Comparison of ENCODE assay signal across 37 cellular contexts in genomic region chr6:116966675-116967576, GRCh38.
"Had no signal": no experiment of that assay in that cellular context is flagged by ENCODE, and none has a peak within 500 bp of the region (broad histone marks: within the 10 kb centered on the region; RNA-seq: fewer than 3 reads in every experiment).

No MANE protein-coding gene starts in this region.

- H3K4me1 ChIP-seq: adrenal gland, body of pancreas, breast epithelium had no signal

- DNase-seq: activated B cell treated with CpG ODN at 0.5 μM for 24 hours; activated CD4-positive, alpha-beta memory T cell treated with anti-CD3 and anti-CD28 coated beads for 36 hours; activated CD4-positive, alpha-beta T cell treated with anti-CD3 and anti-CD28 coated beads for 36 hours; activated CD4-positive, alpha-beta T cell treated with anti-CD3 and anti-CD28 coated beads for 48 hours; activated CD4-positive, alpha-beta T cell treated with anti-CD3 and anti-CD28 coated beads, Interleukin-2, amount 50 U/mL, for 1 hour; activated CD4-positive, alpha-beta T cell treated with anti-CD3 and anti-CD28 coated beads, Interleukin-2, amount 50 U/mL, for 4 hours; activated CD4-positive, CD25-positive, alpha-beta regulatory T cell treated with anti-CD3 and anti-CD28 coated beads, Interleukin-2, amount 50 U/mL, for 72 hours; activated CD8-positive, alpha-beta memory T cell treated with anti-CD3 and anti-CD28 coated beads, Interleukin-2, amount 50 U/mL, for 4 hours; activated CD8-positive, alpha-beta T cell treated with anti-CD3 and anti-CD28 coated beads for 36 hours; activated effector memory CD4-positive, alpha-beta T cell treated with anti-CD3 and anti-CD28 coated beads, Interleukin-2, amount 50 U/mL, for 16 hours; activated gamma-delta T cell treated with Interleukin-2 at 50 U/mL for 16 hours; activated naive CD4-positive, alpha-beta T cell; activated naive CD4-positive, alpha-beta T cell treated with anti-CD3 and anti-CD28 coated beads for 36 hours; activated naive CD4-positive, alpha-beta T cell treated with anti-CD3 and anti-CD28 coated beads, Interleukin-2, amount 50 U/mL, for 16 hours; activated naive CD8-positive, alpha-beta T cell treated with anti-CD3 and anti-CD28 coated beads for 36 hours; activated T-cell treated with anti-CD3 and anti-CD28 coated beads for 4 hours; activated T-cell treated with anti-CD3 and anti-CD28 coated beads, Interleukin-2, amount 50 U/mL, for 1 hour; activated T-cell treated with anti-CD3 and anti-CD28 coated beads, Interleukin-2, amount 50 U/mL, for 4 hours; activated T-cell treated with anti-CD3 and anti-CD28 coated beads, Interleukin-2, amount 50 U/mL, for 72 hours; adrenal gland; amniotic stem cell; aorta; body of pancreas; brain microvascular endothelial cell; caudate nucleus; cerebellar nuclear complex; SW 1271; T-helper 1 cell; T-helper 2 cell; T-helper 9 cell had no signal

- H3K36me3 ChIP-seq: adrenal gland, brain microvascular endothelial cell, breast epithelium, cardiac muscle cell had no signal

- FAIRE-seq: astrocyte, TTC549 had no signal

- H3K27ac ChIP-seq: adrenal gland, body of pancreas, brain microvascular endothelial cell, breast epithelium, cardiac muscle cell, VCaP had no signal

- H3K9me3 ChIP-seq: adrenal gland, body of pancreas, breast epithelium had no signal

- ATAC-seq: activated CD4-positive, alpha-beta T cell treated with anti-CD3 and anti-CD28 coated beads for 36 hours; activated CD8-positive, alpha-beta T cell treated with anti-CD3 and anti-CD28 coated beads for 36 hours; activated naive CD4-positive, alpha-beta T cell treated with anti-CD3 and anti-CD28 coated beads, Interleukin-2, amount 50 U/mL, for 72 hours; activated T-cell treated with anti-CD3 and anti-CD28 coated beads, Interleukin-2, amount 50 U/mL, for 4 hours; activated T-cell treated with anti-CD3 and anti-CD28 coated beads, Interleukin-2, amount 50 U/mL, for 72 hours; activated T-helper 17 cell treated with anti-CD3 and anti-CD28 coated beads, Interleukin-2, amount 50 U/mL, for 72 hours; body of pancreas had no signal

- H3K27me3 ChIP-seq: adrenal gland, brain microvascular endothelial cell, breast epithelium had no signal

- H3K4me3 ChIP-seq: adrenal gland, body of pancreas, breast epithelium, cardiac muscle cell had no signal
